ENCODE assay signal across 1 cellular context in the genomic region with DNA sequence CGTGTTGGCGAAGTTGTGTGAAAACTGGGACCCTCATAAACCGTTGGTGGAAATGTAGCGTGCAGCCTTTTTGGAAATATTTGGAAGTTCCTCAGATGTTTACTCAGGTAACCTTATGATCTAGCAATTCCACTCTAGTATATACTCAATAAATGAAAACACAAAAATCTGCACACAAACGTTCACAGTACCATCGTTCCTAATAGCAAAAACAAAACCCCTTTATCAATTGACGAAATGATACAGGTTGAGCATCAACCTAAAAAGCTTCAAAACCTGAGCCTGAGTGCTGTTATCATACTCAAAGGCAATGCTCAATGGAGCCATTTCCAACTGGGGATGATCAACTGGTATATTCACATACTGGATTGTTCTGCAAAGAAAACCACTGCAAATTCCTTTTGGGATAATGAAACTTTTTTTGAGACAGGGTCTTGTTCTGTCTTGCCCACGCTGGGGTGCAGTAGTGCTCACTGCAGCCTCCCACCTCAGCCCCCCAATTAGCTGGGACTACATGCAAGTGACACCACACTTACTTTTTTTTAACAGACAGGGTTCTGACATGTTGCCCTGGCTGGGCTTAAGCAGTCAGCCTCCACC.
TF ChIP-seq lines count a peak whose summit lies in the region.

No MANE protein-coding gene starts in this region.

TF ChIP-seq in HepG2, 621 proteins besides CTCF, POLR2A, EP300 and RAD21:
- TF ChIP-seq ELF1 (CRISPR knock-in tag; IDR thresholded peaks at IDR 0.05): no peak
- 0 out of 2 replicates have a peak, but pooled peaks have one; percentile 37 for TF ChIP-seq REL (CRISPR knock-in tag; conservative IDR thresholded peaks at IDR 0.05)
- TF ChIP-seq ZNF260 (CRISPR knock-in tag; IDR thresholded peaks at IDR 0.05; ENCODE audit: borderline replicate concordance, low read depth): no peak
- TF ChIP-seq ZNF224 (CRISPR knock-in tag; IDR thresholded peaks at IDR 0.05): 0 out of 2 replicates have a peak, but pooled peaks have one; percentile 72
- TF ChIP-seq POLR2G (IDR thresholded peaks at IDR 0.05; ENCODE audit: low read depth, low read length): peak; percentile 15; the same call in 1 of the 2 replicates
- TF ChIP-seq SMYD3 (CRISPR knock-in tag; IDR thresholded peaks at IDR 0.05): 0 out of 2 replicates have a peak, but pooled peaks have one; percentile 5
- 0 out of 2 replicates have a peak, but pooled peaks have one; percentile 68 for TF ChIP-seq ZNF672 (CRISPR knock-in tag; IDR thresholded peaks at IDR 0.05)
- no peak for TF ChIP-seq EEA1 (CRISPR knock-in tag; IDR thresholded peaks at IDR 0.05; ENCODE audit: borderline replicate concordance)
- TF ChIP-seq JUND (CRISPR knock-in tag; IDR thresholded peaks at IDR 0.05): no peak
- no peak for TF ChIP-seq ZKSCAN1 (IDR thresholded peaks at IDR 0.05; ENCODE audit: low read length)
- 0 out of 2 replicates have a peak, but pooled peaks have one; percentile 4 for TF ChIP-seq ZBTB38 (CRISPR knock-in tag; IDR thresholded peaks at IDR 0.05)
- no peak for TF ChIP-seq MAFF (IDR thresholded peaks at IDR 0.05; ENCODE audit: low read depth, low read length)
- TF ChIP-seq POLR2AphosphoS5 (IDR thresholded peaks at IDR 0.05; ENCODE audit: low read depth, low read length): peak; percentile 68
- no peak for TF ChIP-seq ZNF451 (CRISPR knock-in tag; IDR thresholded peaks at IDR 0.05)
- TF ChIP-seq SIX4 (CRISPR knock-in tag; IDR thresholded peaks at IDR 0.05): no peak
- TF ChIP-seq, protein P1, sequence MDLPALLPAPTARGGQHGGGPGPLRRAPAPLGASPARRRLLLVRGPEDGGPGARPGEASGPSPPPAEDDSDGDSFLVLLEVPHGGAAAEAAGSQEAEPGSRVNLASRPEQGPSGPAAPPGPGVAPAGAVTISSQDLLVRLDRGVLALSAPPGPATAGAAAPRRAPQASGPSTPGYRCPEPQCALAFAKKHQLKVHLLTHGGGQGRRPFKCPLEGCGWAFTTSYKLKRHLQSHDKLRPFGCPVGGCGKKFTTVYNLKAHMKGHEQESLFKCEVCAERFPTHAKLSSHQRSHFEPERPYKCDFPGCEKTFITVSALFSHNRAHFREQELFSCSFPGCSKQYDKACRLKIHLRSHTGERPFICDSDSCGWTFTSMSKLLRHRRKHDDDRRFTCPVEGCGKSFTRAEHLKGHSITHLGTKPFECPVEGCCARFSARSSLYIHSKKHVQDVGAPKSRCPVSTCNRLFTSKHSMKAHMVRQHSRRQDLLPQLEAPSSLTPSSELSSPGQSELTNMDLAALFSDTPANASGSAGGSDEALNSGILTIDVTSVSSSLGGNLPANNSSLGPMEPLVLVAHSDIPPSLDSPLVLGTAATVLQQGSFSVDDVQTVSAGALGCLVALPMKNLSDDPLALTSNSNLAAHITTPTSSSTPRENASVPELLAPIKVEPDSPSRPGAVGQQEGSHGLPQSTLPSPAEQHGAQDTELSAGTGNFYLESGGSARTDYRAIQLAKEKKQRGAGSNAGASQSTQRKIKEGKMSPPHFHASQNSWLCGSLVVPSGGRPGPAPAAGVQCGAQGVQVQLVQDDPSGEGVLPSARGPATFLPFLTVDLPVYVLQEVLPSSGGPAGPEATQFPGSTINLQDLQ (CRISPR knock-in tag; IDR thresholded peaks at IDR 0.05): no peak
- no peak for TF ChIP-seq NCOA2 (CRISPR knock-in tag; IDR thresholded peaks at IDR 0.05)
- TF ChIP-seq ZNF546 (CRISPR knock-in tag; conservative IDR thresholded peaks at IDR 0.05): 0 out of 2 replicates have a peak, but pooled peaks have one; percentile 18
- 0 out of 2 replicates have a peak, but pooled peaks have one; percentile 6 for TF ChIP-seq ZC3H13 (CRISPR knock-in tag; IDR thresholded peaks at IDR 0.05)
- no peak for TF ChIP-seq U2AF1 (optimal IDR thresholded peaks at IDR 0.05; ENCODE audit: low read depth, low read length)
- peak; percentile 61 for TF ChIP-seq RBM22 (optimal IDR thresholded peaks at IDR 0.05; ENCODE audit: low read length)
- no peak for TF ChIP-seq NFIB (CRISPR knock-in tag; IDR thresholded peaks at IDR 0.05; ENCODE audit: borderline replicate concordance)
- 0 out of 2 replicates have a peak, but pooled peaks have one; percentile 56 for TF ChIP-seq ZFP82 (CRISPR knock-in tag; IDR thresholded peaks at IDR 0.05; ENCODE audit: borderline replicate concordance)
- 0 out of 2 replicates have a peak, but pooled peaks have one; percentile 46 for TF ChIP-seq ZNF589 (CRISPR knock-in tag; conservative IDR thresholded peaks at IDR 0.05)
- 0 out of 2 replicates have a peak, but pooled peaks have one; percentile 28 for TF ChIP-seq NFIC (IDR thresholded peaks at IDR 0.05; ENCODE audit: low read length)
- TF ChIP-seq MBD4 (IDR thresholded peaks at IDR 0.05; ENCODE audit: borderline replicate concordance, low read length): peak; percentile 84; the same call in 1 of the 2 replicates
- no peak for TF ChIP-seq REXO4 (CRISPR knock-in tag; IDR thresholded peaks at IDR 0.05; ENCODE audit: borderline replicate concordance)
- TF ChIP-seq SMC3 (IDR thresholded peaks at IDR 0.05; ENCODE audit: low read length): no peak
- TF ChIP-seq ZFP41 (CRISPR knock-in tag; IDR thresholded peaks at IDR 0.05; ENCODE audit: borderline replicate concordance): no peak
- no peak for TF ChIP-seq ZNF597 (CRISPR knock-in tag; IDR thresholded peaks at IDR 0.05)
- TF ChIP-seq ZNF33B (CRISPR knock-in tag; IDR thresholded peaks at IDR 0.05): no peak
- no peak for TF ChIP-seq SOX5 (CRISPR knock-in tag; IDR thresholded peaks at IDR 0.05; ENCODE audit: borderline replicate concordance)
- TF ChIP-seq, protein P2, sequence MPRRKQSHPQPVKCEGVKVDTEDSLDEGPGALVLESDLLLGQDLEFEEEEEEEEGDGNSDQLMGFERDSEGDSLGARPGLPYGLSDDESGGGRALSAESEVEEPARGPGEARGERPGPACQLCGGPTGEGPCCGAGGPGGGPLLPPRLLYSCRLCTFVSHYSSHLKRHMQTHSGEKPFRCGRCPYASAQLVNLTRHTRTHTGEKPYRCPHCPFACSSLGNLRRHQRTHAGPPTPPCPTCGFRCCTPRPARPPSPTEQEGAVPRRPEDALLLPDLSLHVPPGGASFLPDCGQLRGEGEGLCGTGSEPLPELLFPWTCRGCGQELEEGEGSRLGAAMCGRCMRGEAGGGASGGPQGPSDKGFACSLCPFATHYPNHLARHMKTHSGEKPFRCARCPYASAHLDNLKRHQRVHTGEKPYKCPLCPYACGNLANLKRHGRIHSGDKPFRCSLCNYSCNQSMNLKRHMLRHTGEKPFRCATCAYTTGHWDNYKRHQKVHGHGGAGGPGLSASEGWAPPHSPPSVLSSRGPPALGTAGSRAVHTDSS (CRISPR knock-in tag; conservative IDR thresholded peaks at IDR 0.05): no peak
